Comparison of ENCODE assay signal across 13 cellular contexts in genomic region chr4:168908093-168908492, GRCh38.
DNase-seq lines count a peak whose midpoint lies in the region; TF ChIP-seq lines count a peak whose summit lies in the region.
"Had no signal": no experiment of that assay in that cellular context is flagged by ENCODE, and none has a peak within 500 bp of the region (broad histone marks: within the 10 kb centered on the region; RNA-seq: fewer than 3 reads in every experiment).

No MANE protein-coding gene starts in this region.

- H3K4me1 ChIP-seq in SJSA1 (replicated peaks): peaks cover 35% of the 10 kb centered on the region

- H3K4me3 Mint-ChIP-seq in activated naive CD4-positive, alpha-beta T cell treated with anti-CD3 and anti-CD28 coated beads for 36 hours: no peak overlapping the region
- H3K4me3 Mint-ChIP-seq: CD4-positive, alpha-beta memory T cell had no signal

- DNase-seq in EH (ENCODE audit: low read depth) (peak; percentile 74), SJSA1 (ENCODE audit: low read depth in 1 of 2, low spot score in 2 of 2) (peak in 1 of 2 experiments; percentile 61), fibroblast of mammary gland (ENCODE audit: low read depth) (peak; percentile 37), renal cortical epithelial cell (ENCODE audit: low read depth) (peak; percentile 41), OCI-M1 (lab: John Stamatoyannopoulos, UW) (no peak), ureter (ENCODE audit: low spot score) (no peak)
- DNase-seq in activated T-cell treated with anti-CD3 and anti-CD28 coated beads, Interleukin-2, amount 50 U/mL, for 48 hours: no peak
- no peak for DNase-seq in activated naive CD4-positive, alpha-beta T cell treated with anti-CD3 and anti-CD28 coated beads for 36 hours
- DNase-seq: CD4-positive, alpha-beta memory T cell; NCI-H1092 treated with DMSO at 0.1 percent for 48 hours; NCI-H510A; stimulated activated CD4-positive, alpha-beta T cell treated with anti-CD3 and anti-CD28 coated beads, Interleukin-15, amount 100 ng/mL, for 24 hours had no signal

- no peak for TF ChIP-seq CTCF in fibroblast of mammary gland (conservative IDR thresholded peaks at IDR 0.05; ENCODE audit: control insufficient read depth, insufficient read depth, low read depth, low read length)

- H3K36me3 Mint-ChIP-seq in activated naive CD4-positive, alpha-beta T cell treated with anti-CD3 and anti-CD28 coated beads for 36 hours (ENCODE audit: low read depth): no peaks in the 10 kb centered on the region
- H3K36me3 Mint-ChIP-seq: CD4-positive, alpha-beta memory T cell had no signal

- H3K27ac Mint-ChIP-seq in activated naive CD4-positive, alpha-beta T cell treated with anti-CD3 and anti-CD28 coated beads for 36 hours: no peak overlapping the region
- H3K27ac Mint-ChIP-seq: CD4-positive, alpha-beta memory T cell had no signal

- no peaks in the 10 kb centered on the region for H3K4me1 Mint-ChIP-seq in activated naive CD4-positive, alpha-beta T cell treated with anti-CD3 and anti-CD28 coated beads for 36 hours (ENCODE audit: low read depth)
- H3K4me1 Mint-ChIP-seq: CD4-positive, alpha-beta memory T cell had no signal

- H3K27me3 ChIP-seq in SJSA1 (replicated peaks): no peaks in the 10 kb centered on the region

- H3K9me3 Mint-ChIP-seq in activated naive CD4-positive, alpha-beta T cell treated with anti-CD3 and anti-CD28 coated beads for 36 hours: no peaks in the 10 kb centered on the region
- H3K9me3 Mint-ChIP-seq: CD4-positive, alpha-beta memory T cell had no signal

- no peak overlapping the region for H3K4me3 ChIP-seq in SJSA1
- no peak overlapping the region for H3K4me3 ChIP-seq in fibroblast of mammary gland (ENCODE audit: control insufficient read depth, low read depth, low read length)

- H3K27me3 Mint-ChIP-seq in activated naive CD4-positive, alpha-beta T cell treated with anti-CD3 and anti-CD28 coated beads for 36 hours (ENCODE audit: low read depth): no peaks in the 10 kb centered on the region
- H3K27me3 Mint-ChIP-seq: CD4-positive, alpha-beta memory T cell had no signal

- peak overlapping the region; percentile 88 for H3K27ac ChIP-seq in SJSA1
- H3K27ac ChIP-seq: HL-60 had no signal

- intact Hi-C loops in activated naive CD4-positive, alpha-beta T cell treated with anti-CD3 and anti-CD28 coated beads for 36 hours (cut with micrococcal nuclease): no loop called here

- H3K9me3 ChIP-seq in SJSA1 (replicated peaks): no peaks in the 10 kb centered on the region

- CTCF ChIA-PET in activated naive CD4-positive, alpha-beta T cell treated with anti-CD3 and anti-CD28 coated beads for 36 hours (lab: Charles Lee): interaction anchor here (4.3 kb wide), 1 partner anchor 13 kb away, joined by 28 read pairs; no protein-coding TSS in a partner anchor

- H3K36me3 ChIP-seq in SJSA1: peaks cover 91% of the 10 kb centered on the region

Comparison
In these comparisons a context has a peak if more than half of its experiments do, and no peak if none do; other contexts are left out.
1. DNase-seq: peak in EH (single experiment), fibroblast of mammary gland (single experiment) and renal cortical epithelial cell (single experiment); none in OCI-M1 (single experiment), activated T-cell treated with anti-CD3 and anti-CD28 coated beads, Interleukin-2, amount 50 U/mL, for 48 hours (0 of 2), ureter (single experiment) and activated naive CD4-positive, alpha-beta T cell treated with anti-CD3 and anti-CD28 coated beads for 36 hours (single experiment).